In the genomic region with DNA sequence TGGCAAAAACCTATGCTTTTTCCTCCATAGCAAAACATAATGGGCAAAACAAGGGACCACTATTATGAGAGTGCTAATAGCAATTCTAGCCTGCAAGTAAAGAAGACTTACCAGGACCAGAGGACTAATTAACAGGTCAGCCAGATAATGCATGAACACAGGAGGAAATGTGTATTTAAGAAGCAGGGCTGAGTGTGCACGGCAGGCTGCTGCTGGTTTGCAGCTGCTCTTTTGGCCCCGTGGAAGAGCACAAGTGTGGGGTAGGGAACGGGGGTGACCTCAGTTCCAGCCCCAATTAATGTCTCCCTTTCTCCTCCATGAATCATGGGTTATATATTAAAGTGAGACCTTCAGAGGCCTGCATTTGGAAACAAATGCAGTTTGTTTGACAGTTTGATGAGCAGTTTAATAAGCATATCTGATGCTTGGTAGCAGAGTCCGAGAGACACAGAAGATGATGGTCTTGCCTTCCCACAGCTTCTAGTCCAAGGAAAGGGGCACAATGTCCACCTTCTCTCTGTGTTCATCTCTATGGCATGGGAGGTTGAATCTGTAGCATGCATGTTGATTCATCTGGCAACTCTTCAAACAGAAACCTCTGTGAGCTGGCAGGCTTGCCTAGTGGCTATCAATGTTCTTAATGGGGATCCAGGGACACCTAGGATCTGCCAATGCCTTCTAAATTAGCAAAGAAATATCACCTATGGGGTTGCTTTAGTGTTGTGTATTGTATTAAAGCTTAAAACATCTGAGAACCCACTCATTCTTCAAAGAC, we compare ENCODE assay signal across 19 cellular contexts.
DNase-seq lines count a peak whose midpoint lies in the region; ATAC-seq and TF ChIP-seq lines count a peak whose summit lies in the region.
"Had no signal": no experiment of that assay in that cellular context is flagged by ENCODE, and none has a peak within 500 bp of the region (broad histone marks: within the 10 kb centered on the region; RNA-seq: fewer than 3 reads in every experiment).

No MANE protein-coding gene starts in this region.

- no peak for ATAC-seq in GM19351 (IDR thresholded peaks at IDR 0.05; ENCODE audit: unreplicated experiment)
- ATAC-seq: activated T-cell treated with anti-CD3 and anti-CD28 coated beads, Interleukin-2, amount 50 U/mL, for 72 hours; effector memory CD8-positive, alpha-beta T cell; left cardiac atrium; psoas muscle had no signal

- TF ChIP-seq CTCF in epithelial cell of esophagus (IDR thresholded peaks at IDR 0.05; ENCODE audit: insufficient read depth, low read depth, low read length, missing control alignments) (no peak), GM20000 (IDR thresholded peaks at IDR 0.05; ENCODE audit: extremely low read depth, missing control alignments) (no peak)

- DNase-seq in DMS53 (lab: John Stamatoyannopoulos, UW), result peak; percentile 46
- no peak for DNase-seq in DMS53 treated with DMSO at 0.1 percent for 48 hours (lab: John Stamatoyannopoulos, UW; ENCODE audit: unreplicated experiment)
- DNase-seq in NCI-H2227 treated with DMSO at 0.1 percent for 48 hours (lab: John Stamatoyannopoulos, UW), result peak; percentile 66
- peak; percentile 14 for DNase-seq in epithelial cell of esophagus (ENCODE audit: low read depth)
- peak; percentile 71 for DNase-seq in renal cortical epithelial cell (ENCODE audit: low read depth)
- DNase-seq in activated naive CD4-positive, alpha-beta T cell treated with Interleukin-2 at 50 U/mL for 16 hours, result no peak
- DNase-seq in GM20000 (ENCODE audit: low spot score), result no peak
- DNase-seq: 8988T; activated naive CD4-positive, alpha-beta T cell treated with anti-CD3 and anti-CD28 coated beads, Interleukin-2, amount 50 U/mL, for 16 hours; activated T-cell treated with anti-CD3 and anti-CD28 coated beads, Interleukin-2, amount 50 U/mL, for 72 hours; anterior cingulate cortex; effector memory CD8-positive, alpha-beta T cell; H9; left cardiac atrium; NCI-H1436 treated with DMSO at 0.1 percent for 48 hours; psoas muscle; RPMI8226; SW 1271 had no signal

- H3K4me3 ChIP-seq in epithelial cell of esophagus (ENCODE audit: low read length), result no peak overlapping the region
- H3K4me3 ChIP-seq: psoas muscle had no signal

Comparison
In these comparisons a context has a peak if more than half of its experiments do, and no peak if none do; other contexts are left out.
1. DNase-seq: peak in DMS53 (single experiment), NCI-H2227 treated with DMSO at 0.1 percent for 48 hours (single experiment), epithelial cell of esophagus (single experiment) and renal cortical epithelial cell (single experiment); none in DMS53 treated with DMSO at 0.1 percent for 48 hours (single experiment), activated naive CD4-positive, alpha-beta T cell treated with Interleukin-2 at 50 U/mL for 16 hours (single experiment) and GM20000 (single experiment).